ENCODE assay signal across 10 cellular contexts in the genomic region with DNA sequence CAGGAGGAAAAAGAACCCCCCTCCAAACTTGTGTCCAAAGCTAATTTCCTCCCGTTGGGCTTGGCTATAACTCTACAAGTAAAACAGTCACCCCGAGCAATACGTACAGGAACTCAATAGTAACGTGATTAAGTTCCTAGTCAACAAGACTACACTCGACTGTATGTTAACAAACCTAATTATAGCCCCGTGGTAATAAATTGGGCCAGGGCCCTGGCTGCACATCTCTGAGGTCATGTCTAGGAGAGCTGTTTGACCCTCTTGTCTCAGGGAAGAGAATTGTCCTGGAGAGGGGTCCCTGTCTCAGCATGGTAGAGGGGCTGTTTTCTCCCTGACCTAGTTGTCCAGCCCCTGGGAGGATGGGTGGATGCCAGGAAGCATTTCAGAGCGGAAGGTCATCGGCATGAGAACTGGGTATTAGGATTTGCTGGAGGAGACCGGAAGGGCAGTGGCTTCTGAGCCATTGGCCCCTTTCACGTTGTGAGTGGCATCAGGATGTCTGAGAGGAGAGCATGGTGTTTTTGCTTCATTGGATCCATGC.
DNase-seq lines count a peak whose midpoint lies in the region; ATAC-seq, FAIRE-seq and TF ChIP-seq lines count a peak whose summit lies in the region.
"Had no signal": no experiment of that assay in that cellular context is flagged by ENCODE, and none has a peak within 500 bp of the region (broad histone marks: within the 10 kb centered on the region; RNA-seq: fewer than 3 reads in every experiment).

No MANE protein-coding gene starts in this region.

- FAIRE-seq in endothelial cell of umbilical vein (lab: Jason Lieb, UNC) (no peak), urothelium cell line (lab: Jason Lieb, UNC) (no peak), H54 (lab: Jason Lieb, UNC) (no peak)

- H3K9me3 ChIP-seq in endothelial cell of umbilical vein (replicated peaks; ENCODE audit: control insufficient read depth, insufficient read depth, low read length) (no peaks in the 10 kb centered on the region), mucosa of stomach (ENCODE audit: control insufficient read depth, low read length) (no peaks in the 10 kb centered on the region), upper lobe of left lung (no peaks in the 10 kb centered on the region)

- ATAC-seq in upper lobe of left lung (ENCODE audit: low FRiP score in 2 of 2): peak in 1 of 2 donors; percentile 42
- ATAC-seq in stimulated activated naive CD8-positive, alpha-beta T cell treated with anti-CD3 and anti-CD28 coated beads, Interleukin-15, amount 100 ng/mL, for 72 hours: no peak

- H3K27ac Mint-ChIP-seq in stimulated activated naive CD8-positive, alpha-beta T cell treated with anti-CD3 and anti-CD28 coated beads, Interleukin-15, amount 100 ng/mL, for 72 hours: no peak overlapping the region
- H3K27ac Mint-ChIP-seq: activated naive CD4-positive, alpha-beta T cell treated with anti-CD3 and anti-CD28 coated beads, Interleukin-2, amount 50 U/mL, for 72 hours had no signal

- WGBS in upper lobe of left lung, 2 donors: 12 to 47% methylated on average over 6 to 10 of the region's 10 CpGs

- peaks cover 13% of the 10 kb centered on the region for H3K4me1 ChIP-seq in endothelial cell of umbilical vein (ENCODE audit: control insufficient read depth, extremely low read depth, insufficient read depth, low read length)
- peaks cover 24% of the 10 kb centered on the region for H3K4me1 ChIP-seq in mucosa of stomach (ENCODE audit: control insufficient read depth, insufficient read depth, low read length)
- peaks cover 19 to 28% (median 25%) of the 10 kb centered on the region in 4 donors for H3K4me1 ChIP-seq in upper lobe of left lung

- TF ChIP-seq CTCF in endothelial cell of umbilical vein (IDR thresholded peaks at IDR 0.05; ENCODE audit: extremely low read depth in 1 of 2, insufficient read depth in 1 of 2, low read depth in 1 of 2, low read length in 2 of 2) (no peak), upper lobe of left lung (IDR thresholded peaks at IDR 0.05) (no peak)

- no peaks in the 10 kb centered on the region for H3K27me3 ChIP-seq in endothelial cell of umbilical vein (ENCODE audit: control insufficient read depth in 2 of 2, insufficient read depth in 2 of 2, low read length in 2 of 2)
- H3K27me3 ChIP-seq in mucosa of stomach (ENCODE audit: control insufficient read depth, insufficient read depth, low read length): peaks cover 11% of the 10 kb centered on the region
- H3K27me3 ChIP-seq in upper lobe of left lung: no peaks in the 10 kb centered on the region

- H3K9me1 ChIP-seq in endothelial cell of umbilical vein (replicated peaks; ENCODE audit: control insufficient read depth, extremely low read depth, insufficient read depth, low read length): no peaks in the 10 kb centered on the region

- peak overlapping the region; percentile 84 for H2AFZ ChIP-seq in endothelial cell of umbilical vein (ENCODE audit: low read depth, low read length)

- H3K4me3 ChIP-seq in endothelial cell of umbilical vein (replicated peaks in 1 of 3; ENCODE audit: insufficient read depth in 1 of 3, low read depth in 1 of 3, low read length in 3 of 3): no peak overlapping the region
- peak overlapping the region; percentile 62 for H3K4me3 ChIP-seq in mucosa of stomach (ENCODE audit: low read length)
- peak overlapping the region in 3 of 4 donors; percentile 62 to 74 (median 64) for H3K4me3 ChIP-seq in upper lobe of left lung

- no peak for TF ChIP-seq POLR2A in endothelial cell of umbilical vein (IDR thresholded peaks at IDR 0.05; ENCODE audit: low read depth, low read length)
- peak in 1 of 4 donors; percentile 17 for TF ChIP-seq POLR2A in upper lobe of left lung (IDR thresholded peaks at IDR 0.05)
- TF ChIP-seq POLR2A in H54 (IDR thresholded peaks at IDR 0.05; ENCODE audit: low read depth, low read length): no peak

- H3K4me2 ChIP-seq in endothelial cell of umbilical vein (ENCODE audit: insufficient read depth, low read length): peak overlapping the region; percentile 74

- H3K4me3 Mint-ChIP-seq in stimulated activated naive CD8-positive, alpha-beta T cell treated with anti-CD3 and anti-CD28 coated beads, Interleukin-15, amount 100 ng/mL, for 72 hours: no peak overlapping the region

- no peak overlapping the region for H3K27ac ChIP-seq in endothelial cell of umbilical vein (ENCODE audit: insufficient read depth, low read depth, low read length)
- H3K27ac ChIP-seq in upper lobe of left lung: peak overlapping the region; percentile 85 to 96 (median 92)
- H3K27ac ChIP-seq: 22Rv1 had no signal

- H3K9ac ChIP-seq in endothelial cell of umbilical vein (replicated peaks; ENCODE audit: extremely low read depth, insufficient read depth, low read length): no peak overlapping the region
- H3K9ac ChIP-seq in mucosa of stomach (ENCODE audit: low read length): peak overlapping the region; percentile 80

- peaks cover 9% of the 10 kb centered on the region for H3K27me3 Mint-ChIP-seq in stimulated activated naive CD8-positive, alpha-beta T cell treated with anti-CD3 and anti-CD28 coated beads, Interleukin-15, amount 100 ng/mL, for 72 hours

- CTCF ChIA-PET in endothelial cell of umbilical vein (lab: Charles Lee): interaction anchor here (0.9 to 2.1 kb wide), 3 partner anchors 98 to 104 kb away, joined by 3 to 14 read pairs (median 3); no protein-coding TSS in a partner anchor

- H3K4me1 Mint-ChIP-seq in stimulated activated naive CD8-positive, alpha-beta T cell treated with anti-CD3 and anti-CD28 coated beads, Interleukin-15, amount 100 ng/mL, for 72 hours: no peaks in the 10 kb centered on the region

- BruUV-seq in endothelial cell of umbilical vein (replicated peaks; lab: Mats Ljungman, UMichigan): no TSS peak

- H4K20me1 ChIP-seq in endothelial cell of umbilical vein (replicated peaks; ENCODE audit: control insufficient read depth, extremely low read depth, insufficient read depth, low read length): no peaks in the 10 kb centered on the region

- intact Hi-C loops in endothelial cell of umbilical vein (cut with micrococcal nuclease): loop anchor here (2.0 kb wide), 1 partner anchor 105 kb away; a partner anchor contains a TSS

- peak in 1 of 4 donors; percentile 23 for TF ChIP-seq EP300 in upper lobe of left lung (IDR thresholded peaks at IDR 0.05)

- POLR2A ChIA-PET in endothelial cell of umbilical vein (lab: Charles Lee): no interaction called here

- H3K79me2 ChIP-seq in endothelial cell of umbilical vein (ENCODE audit: control insufficient read depth, insufficient read depth, low read length): no peaks in the 10 kb centered on the region

- no peaks in the 10 kb centered on the region for H3K36me3 ChIP-seq in endothelial cell of umbilical vein (ENCODE audit: control insufficient read depth in 2 of 2, extremely low read depth in 1 of 2, insufficient read depth in 2 of 2, low read length in 2 of 2)
- no peaks in the 10 kb centered on the region for H3K36me3 ChIP-seq in mucosa of stomach (ENCODE audit: control insufficient read depth, insufficient read depth, low read length)
- no peaks in the 10 kb centered on the region for H3K36me3 ChIP-seq in upper lobe of left lung

- DNase-seq in DMS 273 (lab: John Stamatoyannopoulos, UW; ENCODE audit: unreplicated experiment) (peak; percentile 30), DMS 273 treated with DMSO at 0.1 percent for 48 hours (lab: John Stamatoyannopoulos, UW) (no peak), endothelial cell of umbilical vein (ENCODE audit: low read depth, low spot score) (peak; percentile 27), upper lobe of left lung (no peak), urothelium cell line (ENCODE audit: low spot score) (no peak), H54 (ENCODE audit: insufficient read length, low spot score) (no peak)
- no peak for DNase-seq in stimulated activated naive CD8-positive, alpha-beta T cell treated with anti-CD3 and anti-CD28 coated beads, Interleukin-15, amount 100 ng/mL, for 72 hours

- no peaks in the 10 kb centered on the region for H3K9me3 Mint-ChIP-seq in stimulated activated naive CD8-positive, alpha-beta T cell treated with anti-CD3 and anti-CD28 coated beads, Interleukin-15, amount 100 ng/mL, for 72 hours
- H3K9me3 Mint-ChIP-seq: activated naive CD4-positive, alpha-beta T cell treated with anti-CD3 and anti-CD28 coated beads, Interleukin-2, amount 50 U/mL, for 72 hours had no signal

- dilution Hi-C loops in endothelial cell of umbilical vein (cut with MboI; ENCODE audit: extremely low pct_ligation_motif_present, low sequenced_read_pairs): no loop called here

TF ChIP-seq in endothelial cell of umbilical vein, 7 proteins besides CTCF, POLR2A, EP300 and RAD21:
- TF ChIP-seq, protein P1, sequence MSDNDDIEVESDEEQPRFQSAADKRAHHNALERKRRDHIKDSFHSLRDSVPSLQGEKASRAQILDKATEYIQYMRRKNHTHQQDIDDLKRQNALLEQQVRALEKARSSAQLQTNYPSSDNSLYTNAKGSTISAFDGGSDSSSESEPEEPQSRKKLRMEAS (IDR thresholded peaks at IDR 0.05; ENCODE audit: insufficient read depth, insufficient read length): no peak
- TF ChIP-seq EZH2 (IDR thresholded peaks at IDR 0.05; ENCODE audit: borderline replicate concordance, low read depth, low read length, severe bottlenecking) (no peak), MYC (IDR thresholded peaks at IDR 0.05; ENCODE audit: low read depth, low read length) (no peak), FOS (IDR thresholded peaks at IDR 0.05; ENCODE audit: borderline replicate concordance, insufficient read depth, low read length) (no peak), JUN (IDR thresholded peaks at IDR 0.05; ENCODE audit: borderline replicate concordance, insufficient read depth, insufficient read length, low read depth) (no peak), GATA2 (IDR thresholded peaks at IDR 0.05; ENCODE audit: insufficient read depth, insufficient read length, low read depth, low read length) (no peak), POLR2AphosphoS5 (IDR thresholded peaks at IDR 0.05; ENCODE audit: insufficient read depth, low read depth, low read length) (no peak)
TF ChIP-seq in endothelial cell of umbilical vein: peak in this region for 0.

Comparison
In these comparisons a context has a peak if more than half of its experiments do, and no peak if none do; other contexts are left out.
1. DNase-seq: peak in DMS 273 (single experiment) and endothelial cell of umbilical vein (single experiment); none in DMS 273 treated with DMSO at 0.1 percent for 48 hours (single experiment), upper lobe of left lung (0 of 2), urothelium cell line (single experiment), H54 (single experiment) and stimulated activated naive CD8-positive, alpha-beta T cell treated with anti-CD3 and anti-CD28 coated beads, Interleukin-15, amount 100 ng/mL, for 72 hours (0 of 2).
2. H3K4me3 ChIP-seq: peak in mucosa of stomach (single experiment) and upper lobe of left lung (3 of 4); none in endothelial cell of umbilical vein (0 of 3).